8 cellular contexts compared by ENCODE assay signal in the genomic region with DNA sequence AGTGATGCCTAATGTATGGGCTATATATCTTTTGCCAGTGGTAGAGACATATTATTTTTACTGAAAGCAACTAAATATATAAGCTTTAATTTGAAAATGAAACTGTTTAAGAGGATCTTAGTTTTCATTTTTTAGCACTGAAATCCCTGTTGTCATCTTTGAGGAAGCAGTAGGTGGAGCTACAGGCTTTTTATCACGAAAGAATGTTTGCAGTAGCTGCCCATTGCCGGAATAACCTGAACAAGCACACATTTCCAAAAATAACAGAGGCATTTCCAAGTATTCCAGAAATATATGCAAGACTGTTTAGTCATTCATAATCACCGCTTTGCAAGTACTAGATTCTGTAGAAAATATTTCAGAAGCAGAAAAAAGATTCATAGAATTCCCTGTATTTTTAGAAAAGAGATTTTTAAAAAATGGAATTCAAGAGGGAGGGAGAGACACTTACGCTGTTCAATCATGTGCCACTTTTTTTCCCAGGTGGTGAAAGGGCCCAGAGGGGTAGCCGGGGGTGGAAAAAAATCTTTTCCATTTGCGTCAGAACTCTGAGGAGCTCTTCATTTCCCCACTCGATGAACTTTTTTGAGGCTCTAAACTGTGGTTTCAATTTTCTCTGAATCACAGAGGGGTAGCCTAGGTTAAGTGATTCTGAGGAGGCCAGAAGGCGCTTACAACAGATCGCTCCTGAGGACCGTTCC.
DNase-seq lines count a peak whose midpoint lies in the region; ATAC-seq and TF ChIP-seq lines count a peak whose summit lies in the region.

No MANE protein-coding gene starts in this region.

- no peak overlapping the region for H2BK15ac ChIP-seq in H9 (ENCODE audit: low read depth, low read length)

- H3K79me1 ChIP-seq in H9 (ENCODE audit: insufficient read depth, low read depth, low read length, poor library complexity, severe bottlenecking): no peaks in the 10 kb centered on the region

- WGBS in H9 (ENCODE audit: extremely low coverage, insufficient read length, low lambda C conversion rate): no CpG with 5 or more reads among the region's 10 CpGs

- no peaks in the 10 kb centered on the region for H3K27me3 Mint-ChIP-seq in H9 (ENCODE audit: low read depth)

- H3K4me2 ChIP-seq in H9 (ENCODE audit: insufficient read depth, insufficient read length, low read length) (no peak overlapping the region), parathyroid adenoma (ENCODE audit: low read length) (no peak overlapping the region)

- intact Hi-C loops in A673 (cut with micrococcal nuclease; ENCODE audit: unreplicated experiment): no loop called here

- CTCF ChIA-PET in A673 (lab: Charles Lee): interaction anchor here (1.0 kb wide), 1 partner anchor 1021 kb away, joined by 4 read pairs; no protein-coding TSS in a partner anchor

- no peak overlapping the region for H3K14ac ChIP-seq in H9 (ENCODE audit: insufficient read depth, low read length)

- H3K23ac ChIP-seq in H9 (ENCODE audit: insufficient read length, low read depth, low read length): no peak overlapping the region

- peaks cover 3 to 7% of the 10 kb centered on the region in 2 experiments for H3K4me1 Mint-ChIP-seq in H9

- H3K36me3 ChIP-seq in A673 (ENCODE audit: insufficient read depth, low read length, poor library complexity, severe bottlenecking): no peaks in the 10 kb centered on the region
- no peaks in the 10 kb centered on the region for H3K36me3 ChIP-seq in parathyroid adenoma (ENCODE audit: control insufficient read depth, insufficient read depth, low read length)

- DNase-seq in A673 (ENCODE audit: low spot score) (peak; percentile 11), H9 (no peak), NOMO-1 treated with DMSO at 0.1 percent for 48 hours (lab: John Stamatoyannopoulos, UW; ENCODE audit: unreplicated experiment) (peak; percentile 65), epithelial cell of esophagus (ENCODE audit: low read depth) (peak; percentile 75)
- no peak for DNase-seq in stimulated activated naive CD4-positive, alpha-beta T cell treated with Interleukin-2 at 50 U/mL for 16 hours (lab: John Stamatoyannopoulos, UW)

- H4K91ac ChIP-seq in H9 (ENCODE audit: insufficient read length, low read depth, low read length): no peak overlapping the region

- no peak overlapping the region for H2AK5ac ChIP-seq in H9 (ENCODE audit: insufficient read length, low read length)

- no peak overlapping the region for H3K27ac Mint-ChIP-seq in H9

- no peaks in the 10 kb centered on the region for H3K79me2 ChIP-seq in H9 (ENCODE audit: insufficient read depth, low read length)
- no peaks in the 10 kb centered on the region for H3K79me2 ChIP-seq in parathyroid adenoma

- ATAC-seq in HG03439 (IDR thresholded peaks at IDR 0.05; ENCODE audit: unreplicated experiment) (no peak), GM18909 (IDR thresholded peaks at IDR 0.05; ENCODE audit: poor library complexity, unreplicated experiment) (no peak)

- H3K27me3 ChIP-seq in A673 (replicated peaks; ENCODE audit: insufficient read depth, low read depth, low read length, poor library complexity) (peaks cover 24% of the 10 kb centered on the region), H9 (ENCODE audit: insufficient read depth, low read length) (no peaks in the 10 kb centered on the region), parathyroid adenoma (ENCODE audit: control insufficient read depth, insufficient read depth, low read length) (no peaks in the 10 kb centered on the region)

- H3K36me3 Mint-ChIP-seq in H9 (ENCODE audit: insufficient read depth in 1 of 3, low read depth in 3 of 3): no peaks in the 10 kb centered on the region

- H3K9me3 Mint-ChIP-seq in H9: no peaks in the 10 kb centered on the region

- H3K4me1 ChIP-seq in A673 (ENCODE audit: insufficient read depth, low read length, poor library complexity, severe bottlenecking) (no peaks in the 10 kb centered on the region), H9 (ENCODE audit: insufficient read depth, low read length) (peaks cover 2% of the 10 kb centered on the region; the same call in 1 of the 2 replicates), parathyroid adenoma (no peaks in the 10 kb centered on the region)

- no peak overlapping the region for H2BK12ac ChIP-seq in H9 (ENCODE audit: insufficient read length, low read depth, low read length)

- H3K9me3 ChIP-seq in A673 (ENCODE audit: low read depth, low read length, poor library complexity, severe bottlenecking) (no peaks in the 10 kb centered on the region), H9 (ENCODE audit: control insufficient read depth, low read depth, low read length) (no peaks in the 10 kb centered on the region), parathyroid adenoma (ENCODE audit: control insufficient read depth, low read length) (no peaks in the 10 kb centered on the region)

- H3K4me3 ChIP-seq in A673 (ENCODE audit: low read depth, low read length, poor library complexity, severe bottlenecking): no peak overlapping the region
- H3K4me3 ChIP-seq in epithelial cell of esophagus (ENCODE audit: low read length): no peak overlapping the region
- no peak overlapping the region for H3K4me3 ChIP-seq in parathyroid adenoma (ENCODE audit: low read depth, low read length)

- H4K20me1 ChIP-seq in H9 (ENCODE audit: control insufficient read depth, insufficient read depth, insufficient read length): no peaks in the 10 kb centered on the region

- BruUV-seq in A673 (replicated peaks; lab: Mats Ljungman, UMichigan): no TSS peak

- POLR2A ChIA-PET in A673 (lab: Charles Lee; ENCODE audit: low non-redundant PET): no interaction called here

- no peak overlapping the region for H3K27ac ChIP-seq in A673 (ENCODE audit: low read depth, low read length, poor library complexity, severe bottlenecking)
- no peak overlapping the region for H3K27ac ChIP-seq in H9 (ENCODE audit: insufficient read length, low read depth, low read length)
- no peak overlapping the region for H3K27ac ChIP-seq in parathyroid adenoma

- no peak overlapping the region for H2BK20ac ChIP-seq in H9 (ENCODE audit: low read depth, low read length, poor library complexity, severe bottlenecking)

- no peak overlapping the region for H4K8ac ChIP-seq in H9 (replicated peaks; ENCODE audit: insufficient read length, low read depth, low read length)

- no peak overlapping the region for H2BK5ac ChIP-seq in H9 (ENCODE audit: insufficient read length, low read length)

- no peak overlapping the region for H3K56ac ChIP-seq in H9 (ENCODE audit: insufficient read length, low read depth, low read length)

- H3K9ac ChIP-seq in H9 (ENCODE audit: extremely low read depth, insufficient read length, low read length) (no peak overlapping the region), parathyroid adenoma (no peak overlapping the region)

- no peak overlapping the region for H2BK120ac ChIP-seq in H9 (ENCODE audit: low read depth, low read length, poor library complexity, severe bottlenecking)

- H2AFZ ChIP-seq in H9 (ENCODE audit: low read length) (no peak overlapping the region), parathyroid adenoma (peak overlapping the region; percentile 21)

- no peak overlapping the region for H3K4me3 Mint-ChIP-seq in H9

- no peaks in the 10 kb centered on the region for H3K23me2 ChIP-seq in H9 (ENCODE audit: insufficient read length, low read depth, low read length, poor library complexity, severe bottlenecking)

- TF ChIP-seq CTCF in A673 (conservative IDR thresholded peaks at IDR 0.05; ENCODE audit: low read depth, low read length): peak; percentile 55
- peak; percentile 68 for TF ChIP-seq CTCF in H9 (conservative IDR thresholded peaks at IDR 0.05)
- peak; percentile 66 for TF ChIP-seq CTCF in epithelial cell of esophagus (IDR thresholded peaks at IDR 0.05; ENCODE audit: insufficient read depth, low read depth, low read length, missing control alignments)
- no peak for TF ChIP-seq CTCF in parathyroid adenoma (IDR thresholded peaks at IDR 0.05)

- H3K18ac ChIP-seq in H9 (ENCODE audit: insufficient read length, low read depth, low read length): no peak overlapping the region

- no peak overlapping the region for H3K4ac ChIP-seq in H9 (ENCODE audit: low read depth, low read length)

- no peak overlapping the region for H4K5ac ChIP-seq in H9 (ENCODE audit: insufficient read length, low read depth, low read length)

- no peak overlapping the region for H3T11ph ChIP-seq in H9 (ENCODE audit: low read length)

Comparison
In these comparisons a context has a peak if more than half of its experiments do, and no peak if none do; other contexts are left out.
1. DNase-seq: peak in A673 (single experiment), NOMO-1 treated with DMSO at 0.1 percent for 48 hours (single experiment) and epithelial cell of esophagus (single experiment); none in H9 (single experiment) and stimulated activated naive CD4-positive, alpha-beta T cell treated with Interleukin-2 at 50 U/mL for 16 hours (single experiment).